1 cellular context compared by ENCODE assay signal in genomic region chr4:53365486-53366300, GRCh38.
TF ChIP-seq lines count a peak whose summit lies in the region.

TSS of gene SCFD2 (minus strand) at chr4:53366061.

TF ChIP-seq in GM12878, 131 proteins besides CTCF, POLR2A, EP300 and RAD21 (continued from another document and continues in another):
- TF ChIP-seq, protein P1, sequence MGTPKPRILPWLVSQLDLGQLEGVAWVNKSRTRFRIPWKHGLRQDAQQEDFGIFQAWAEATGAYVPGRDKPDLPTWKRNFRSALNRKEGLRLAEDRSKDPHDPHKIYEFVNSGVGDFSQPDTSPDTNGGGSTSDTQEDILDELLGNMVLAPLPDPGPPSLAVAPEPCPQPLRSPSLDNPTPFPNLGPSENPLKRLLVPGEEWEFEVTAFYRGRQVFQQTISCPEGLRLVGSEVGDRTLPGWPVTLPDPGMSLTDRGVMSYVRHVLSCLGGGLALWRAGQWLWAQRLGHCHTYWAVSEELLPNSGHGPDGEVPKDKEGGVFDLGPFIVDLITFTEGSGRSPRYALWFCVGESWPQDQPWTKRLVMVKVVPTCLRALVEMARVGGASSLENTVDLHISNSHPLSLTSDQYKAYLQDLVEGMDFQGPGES (IDR thresholded peaks at IDR 0.05), result peak; percentile 36; the same call in 1 of the 2 replicates
- no peak for TF ChIP-seq EZH2 (IDR thresholded peaks at IDR 0.05; ENCODE audit: borderline replicate concordance, control insufficient read depth, low read depth, low read length)
- peak; percentile 86 for TF ChIP-seq SP1 (IDR thresholded peaks at IDR 0.05; ENCODE audit: low read depth, low read length)
- peak; percentile 72 to 74 for TF ChIP-seq IKZF2 (IDR thresholded peaks at IDR 0.05)
- no peak for TF ChIP-seq TCF12 (IDR thresholded peaks at IDR 0.05; ENCODE audit: low read depth, low read length)
- TF ChIP-seq HCFC1 (IDR thresholded peaks at IDR 0.05; ENCODE audit: low read length), result peak; percentile 76
- TF ChIP-seq BMI1 (IDR thresholded peaks at IDR 0.05; ENCODE audit: borderline replicate concordance), result no peak
- no peak for TF ChIP-seq SMC3 (IDR thresholded peaks at IDR 0.05; ENCODE audit: borderline replicate concordance, low read length)
- TF ChIP-seq, protein P2, sequence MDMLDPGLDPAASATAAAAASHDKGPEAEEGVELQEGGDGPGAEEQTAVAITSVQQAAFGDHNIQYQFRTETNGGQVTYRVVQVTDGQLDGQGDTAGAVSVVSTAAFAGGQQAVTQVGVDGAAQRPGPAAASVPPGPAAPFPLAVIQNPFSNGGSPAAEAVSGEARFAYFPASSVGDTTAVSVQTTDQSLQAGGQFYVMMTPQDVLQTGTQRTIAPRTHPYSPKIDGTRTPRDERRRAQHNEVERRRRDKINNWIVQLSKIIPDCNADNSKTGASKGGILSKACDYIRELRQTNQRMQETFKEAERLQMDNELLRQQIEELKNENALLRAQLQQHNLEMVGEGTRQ (IDR thresholded peaks at IDR 0.05; ENCODE audit: borderline replicate concordance, low read depth, low read length), result peak; percentile 76
- peak; percentile 80 for TF ChIP-seq IKZF1 (conservative IDR thresholded peaks at IDR 0.05)
- TF ChIP-seq, protein P3, sequence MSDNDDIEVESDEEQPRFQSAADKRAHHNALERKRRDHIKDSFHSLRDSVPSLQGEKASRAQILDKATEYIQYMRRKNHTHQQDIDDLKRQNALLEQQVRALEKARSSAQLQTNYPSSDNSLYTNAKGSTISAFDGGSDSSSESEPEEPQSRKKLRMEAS (IDR thresholded peaks at IDR 0.05; ENCODE audit: low read depth, low read length), result peak; percentile 100
- TF ChIP-seq, protein P4, sequence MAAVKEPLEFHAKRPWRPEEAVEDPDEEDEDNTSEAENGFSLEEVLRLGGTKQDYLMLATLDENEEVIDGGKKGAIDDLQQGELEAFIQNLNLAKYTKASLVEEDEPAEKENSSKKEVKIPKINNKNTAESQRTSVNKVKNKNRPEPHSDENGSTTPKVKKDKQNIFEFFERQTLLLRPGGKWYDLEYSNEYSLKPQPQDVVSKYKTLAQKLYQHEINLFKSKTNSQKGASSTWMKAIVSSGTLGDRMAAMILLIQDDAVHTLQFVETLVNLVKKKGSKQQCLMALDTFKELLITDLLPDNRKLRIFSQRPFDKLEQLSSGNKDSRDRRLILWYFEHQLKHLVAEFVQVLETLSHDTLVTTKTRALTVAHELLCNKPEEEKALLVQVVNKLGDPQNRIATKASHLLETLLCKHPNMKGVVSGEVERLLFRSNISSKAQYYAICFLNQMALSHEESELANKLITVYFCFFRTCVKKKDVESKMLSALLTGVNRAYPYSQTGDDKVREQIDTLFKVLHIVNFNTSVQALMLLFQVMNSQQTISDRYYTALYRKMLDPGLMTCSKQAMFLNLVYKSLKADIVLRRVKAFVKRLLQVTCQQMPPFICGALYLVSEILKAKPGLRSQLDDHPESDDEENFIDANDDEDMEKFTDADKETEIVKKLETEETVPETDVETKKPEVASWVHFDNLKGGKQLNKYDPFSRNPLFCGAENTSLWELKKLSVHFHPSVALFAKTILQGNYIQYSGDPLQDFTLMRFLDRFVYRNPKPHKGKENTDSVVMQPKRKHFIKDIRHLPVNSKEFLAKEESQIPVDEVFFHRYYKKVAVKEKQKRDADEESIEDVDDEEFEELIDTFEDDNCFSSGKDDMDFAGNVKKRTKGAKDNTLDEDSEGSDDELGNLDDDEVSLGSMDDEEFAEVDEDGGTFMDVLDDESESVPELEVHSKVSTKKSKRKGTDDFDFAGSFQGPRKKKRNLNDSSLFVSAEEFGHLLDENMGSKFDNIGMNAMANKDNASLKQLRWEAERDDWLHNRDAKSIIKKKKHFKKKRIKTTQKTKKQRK (IDR thresholded peaks at IDR 0.05; ENCODE audit: low read depth, low read length), result no peak
- TF ChIP-seq ZNF207 (IDR thresholded peaks at IDR 0.05; ENCODE audit: borderline replicate concordance), result no peak
- peak; percentile 74 for TF ChIP-seq USF1 (IDR thresholded peaks at IDR 0.05; ENCODE audit: borderline replicate concordance, extremely low read length, insufficient read depth, low read depth, low read length)
- TF ChIP-seq, protein P5, sequence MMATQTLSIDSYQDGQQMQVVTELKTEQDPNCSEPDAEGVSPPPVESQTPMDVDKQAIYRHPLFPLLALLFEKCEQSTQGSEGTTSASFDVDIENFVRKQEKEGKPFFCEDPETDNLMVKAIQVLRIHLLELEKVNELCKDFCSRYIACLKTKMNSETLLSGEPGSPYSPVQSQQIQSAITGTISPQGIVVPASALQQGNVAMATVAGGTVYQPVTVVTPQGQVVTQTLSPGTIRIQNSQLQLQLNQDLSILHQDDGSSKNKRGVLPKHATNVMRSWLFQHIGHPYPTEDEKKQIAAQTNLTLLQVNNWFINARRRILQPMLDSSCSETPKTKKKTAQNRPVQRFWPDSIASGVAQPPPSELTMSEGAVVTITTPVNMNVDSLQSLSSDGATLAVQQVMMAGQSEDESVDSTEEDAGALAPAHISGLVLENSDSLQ (IDR thresholded peaks at IDR 0.05), result peak; percentile 55; the same call in 1 of the 2 replicates
- no peak; the same call in 1 of the 2 replicates for TF ChIP-seq NFIC (IDR thresholded peaks at IDR 0.05; ENCODE audit: low read depth, low read length)
- no peak for TF ChIP-seq SMARCA5 (IDR thresholded peaks at IDR 0.05)
- TF ChIP-seq TCF7 (IDR thresholded peaks at IDR 0.05; ENCODE audit: borderline replicate concordance), result no peak
- no peak for TF ChIP-seq EED (IDR thresholded peaks at IDR 0.05; ENCODE audit: low read depth)
- no peak for TF ChIP-seq BCL11A (IDR thresholded peaks at IDR 0.05; ENCODE audit: low read depth, low read length)
- TF ChIP-seq, protein P6, sequence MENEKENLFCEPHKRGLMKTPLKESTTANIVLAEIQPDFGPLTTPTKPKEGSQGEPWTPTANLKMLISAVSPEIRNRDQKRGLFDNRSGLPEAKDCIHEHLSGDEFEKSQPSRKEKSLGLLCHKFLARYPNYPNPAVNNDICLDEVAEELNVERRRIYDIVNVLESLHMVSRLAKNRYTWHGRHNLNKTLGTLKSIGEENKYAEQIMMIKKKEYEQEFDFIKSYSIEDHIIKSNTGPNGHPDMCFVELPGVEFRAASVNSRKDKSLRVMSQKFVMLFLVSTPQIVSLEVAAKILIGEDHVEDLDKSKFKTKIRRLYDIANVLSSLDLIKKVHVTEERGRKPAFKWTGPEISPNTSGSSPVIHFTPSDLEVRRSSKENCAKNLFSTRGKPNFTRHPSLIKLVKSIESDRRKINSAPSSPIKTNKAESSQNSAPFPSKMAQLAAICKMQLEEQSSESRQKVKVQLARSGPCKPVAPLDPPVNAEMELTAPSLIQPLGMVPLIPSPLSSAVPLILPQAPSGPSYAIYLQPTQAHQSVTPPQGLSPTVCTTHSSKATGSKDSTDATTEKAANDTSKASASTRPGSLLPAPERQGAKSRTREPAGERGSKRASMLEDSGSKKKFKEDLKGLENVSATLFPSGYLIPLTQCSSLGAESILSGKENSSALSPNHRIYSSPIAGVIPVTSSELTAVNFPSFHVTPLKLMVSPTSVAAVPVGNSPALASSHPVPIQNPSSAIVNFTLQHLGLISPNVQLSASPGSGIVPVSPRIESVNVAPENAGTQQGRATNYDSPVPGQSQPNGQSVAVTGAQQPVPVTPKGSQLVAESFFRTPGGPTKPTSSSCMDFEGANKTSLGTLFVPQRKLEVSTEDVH (IDR thresholded peaks at IDR 0.05; ENCODE audit: low read depth, partially characterized antibody), result peak; percentile 37
- no peak for TF ChIP-seq ESRRA (IDR thresholded peaks at IDR 0.05; ENCODE audit: low read length)
- TF ChIP-seq CHD1 (IDR thresholded peaks at IDR 0.05; ENCODE audit: low read depth, low read length), result no peak
- TF ChIP-seq, protein P7, sequence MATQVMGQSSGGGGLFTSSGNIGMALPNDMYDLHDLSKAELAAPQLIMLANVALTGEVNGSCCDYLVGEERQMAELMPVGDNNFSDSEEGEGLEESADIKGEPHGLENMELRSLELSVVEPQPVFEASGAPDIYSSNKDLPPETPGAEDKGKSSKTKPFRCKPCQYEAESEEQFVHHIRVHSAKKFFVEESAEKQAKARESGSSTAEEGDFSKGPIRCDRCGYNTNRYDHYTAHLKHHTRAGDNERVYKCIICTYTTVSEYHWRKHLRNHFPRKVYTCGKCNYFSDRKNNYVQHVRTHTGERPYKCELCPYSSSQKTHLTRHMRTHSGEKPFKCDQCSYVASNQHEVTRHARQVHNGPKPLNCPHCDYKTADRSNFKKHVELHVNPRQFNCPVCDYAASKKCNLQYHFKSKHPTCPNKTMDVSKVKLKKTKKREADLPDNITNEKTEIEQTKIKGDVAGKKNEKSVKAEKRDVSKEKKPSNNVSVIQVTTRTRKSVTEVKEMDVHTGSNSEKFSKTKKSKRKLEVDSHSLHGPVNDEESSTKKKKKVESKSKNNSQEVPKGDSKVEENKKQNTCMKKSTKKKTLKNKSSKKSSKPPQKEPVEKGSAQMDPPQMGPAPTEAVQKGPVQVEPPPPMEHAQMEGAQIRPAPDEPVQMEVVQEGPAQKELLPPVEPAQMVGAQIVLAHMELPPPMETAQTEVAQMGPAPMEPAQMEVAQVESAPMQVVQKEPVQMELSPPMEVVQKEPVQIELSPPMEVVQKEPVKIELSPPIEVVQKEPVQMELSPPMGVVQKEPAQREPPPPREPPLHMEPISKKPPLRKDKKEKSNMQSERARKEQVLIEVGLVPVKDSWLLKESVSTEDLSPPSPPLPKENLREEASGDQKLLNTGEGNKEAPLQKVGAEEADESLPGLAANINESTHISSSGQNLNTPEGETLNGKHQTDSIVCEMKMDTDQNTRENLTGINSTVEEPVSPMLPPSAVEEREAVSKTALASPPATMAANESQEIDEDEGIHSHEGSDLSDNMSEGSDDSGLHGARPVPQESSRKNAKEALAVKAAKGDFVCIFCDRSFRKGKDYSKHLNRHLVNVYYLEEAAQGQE (IDR thresholded peaks at IDR 0.05; ENCODE audit: low read depth, low read length), result no peak
- TF ChIP-seq ZNF687 (IDR thresholded peaks at IDR 0.05), result peak; percentile 60
- TF ChIP-seq SMAD1 (IDR thresholded peaks at IDR 0.05; ENCODE audit: low read depth, partially characterized antibody), result peak; percentile 59
- TF ChIP-seq BRCA1 (IDR thresholded peaks at IDR 0.05; ENCODE audit: low read depth, low read length), result no peak
- TF ChIP-seq ATF7 (IDR thresholded peaks at IDR 0.05; ENCODE audit: low read depth), result peak; percentile 65; the same call in 1 of the 2 replicates
- TF ChIP-seq SREBF2 (IDR thresholded peaks at IDR 0.05; ENCODE audit: low read length), result 0 out of 2 replicates have a peak, but pooled peaks have one; percentile 27
- no peak for TF ChIP-seq ZSCAN29 (IDR thresholded peaks at IDR 0.05)
- TF ChIP-seq MTA2 (IDR thresholded peaks at IDR 0.05; ENCODE audit: low read depth), result peak; percentile 13; the same call in 1 of the 2 replicates
- no peak for TF ChIP-seq HDAC6 (IDR thresholded peaks at IDR 0.05; ENCODE audit: unreplicated experiment)
- TF ChIP-seq SMAD5 (IDR thresholded peaks at IDR 0.05; ENCODE audit: low read depth), result peak; percentile 61; the same call in 1 of the 2 replicates
- no peak for TF ChIP-seq TBL1XR1 (IDR thresholded peaks at IDR 0.05; ENCODE audit: low read depth, low read length)
- no peak for TF ChIP-seq ZBED1 (IDR thresholded peaks at IDR 0.05; ENCODE audit: borderline replicate concordance)
- TF ChIP-seq NBN (IDR thresholded peaks at IDR 0.05), result peak; percentile 94
- TF ChIP-seq SKIL (IDR thresholded peaks at IDR 0.05; ENCODE audit: low read depth, poor library complexity, severe bottlenecking), result peak; percentile 64
